19 cellular contexts compared by ENCODE assay signal in genomic region chr9:69675563-69675962, GRCh38. TPM values are rescaled to one million over a fixed set of nuclear protein-coding genes. Genes with fewer than 3 reads are reported as not detected.
DNase-seq lines count a peak whose midpoint lies in the region; ATAC-seq, FAIRE-seq and TF ChIP-seq lines count a peak whose summit lies in the region.
"Had no signal": no experiment of that assay in that cellular context is flagged by ENCODE, and none has a peak within 500 bp of the region (broad histone marks: within the 10 kb centered on the region; RNA-seq: fewer than 3 reads in every experiment).

No MANE protein-coding gene starts in this region.

- H3K9ac ChIP-seq in SK-N-SH (peak overlapping the region; percentile 26; the same call in 1 of the 2 replicates), endothelial cell of umbilical vein (replicated peaks; ENCODE audit: extremely low read depth, insufficient read depth, low read length) (no peak overlapping the region), smooth muscle cell (ENCODE audit: low read depth) (no peak overlapping the region)

- WGBS in SK-N-SH (ENCODE audit: low lambda C conversion rate): 81% methylated on average over 3 of the region's 3 CpGs
- 81% methylated on average over 3 of the region's 3 CpGs for WGBS in smooth muscle cell (ENCODE audit: low lambda C conversion rate)

- H3K27me3 ChIP-seq in SK-N-SH (ENCODE audit: insufficient read depth) (no peaks in the 10 kb centered on the region), endothelial cell of umbilical vein (ENCODE audit: control insufficient read depth in 2 of 2, insufficient read depth in 2 of 2, low read length in 2 of 2) (peaks cover 6 to 10% of the 10 kb centered on the region in 2 experiments), smooth muscle cell (ENCODE audit: low read depth) (no peaks in the 10 kb centered on the region)
- H3K27me3 ChIP-seq: tibial nerve had no signal

- H4K20me1 ChIP-seq in SK-N-SH (ENCODE audit: insufficient read depth) (no peaks in the 10 kb centered on the region), endothelial cell of umbilical vein (replicated peaks; ENCODE audit: control insufficient read depth, extremely low read depth, insufficient read depth, low read length) (no peaks in the 10 kb centered on the region), smooth muscle cell (ENCODE audit: low read depth) (no peaks in the 10 kb centered on the region)

- H3K9me2 ChIP-seq in SK-N-SH: no peaks in the 10 kb centered on the region

- H2AFZ ChIP-seq in SK-N-SH (ENCODE audit: low read depth): peak overlapping the region; percentile 63
- H2AFZ ChIP-seq in endothelial cell of umbilical vein (ENCODE audit: low read depth, low read length): no peak overlapping the region
- no peak overlapping the region for H2AFZ ChIP-seq in smooth muscle cell (ENCODE audit: low read depth)

- DNase-seq in SK-N-SH (no peak), NCI-H345 (lab: John Stamatoyannopoulos, UW) (peak; percentile 74), endothelial cell of umbilical vein (ENCODE audit: low read depth, low spot score) (peak; percentile 20), smooth muscle cell (lab: John Stamatoyannopoulos, UW; ENCODE audit: unreplicated experiment) (no peak), cardiac septum (ENCODE audit: low spot score) (no peak)
- no peak for DNase-seq in activated naive CD4-positive, alpha-beta T cell treated with Interleukin-2 at 50 U/mL for 16 hours
- DNase-seq in activated naive CD4-positive, alpha-beta T cell (lab: John Stamatoyannopoulos, UW): no peak
- DNase-seq: activated CD4-positive, alpha-beta T cell treated with anti-CD3 and anti-CD28 coated beads for 48 hours; activated naive CD8-positive, alpha-beta T cell treated with anti-CD3 and anti-CD28 coated beads, Interleukin-2, amount 50 U/mL, for 24 hours; CD8-positive, alpha-beta T cell; H9; heart right ventricle; immature natural killer cell; SHP77; stimulated activated CD4-positive, alpha-beta T cell treated with anti-CD3 and anti-CD28 coated beads, Interleukin-4, amount 100 ng/mL, for 24 hours; T-cell had no signal

- peaks cover 32% of the 10 kb centered on the region for H3F3A ChIP-seq in SK-N-SH (replicated peaks; ENCODE audit: insufficient read depth)
- H3F3A ChIP-seq in smooth muscle cell (ENCODE audit: low read depth): peaks cover 18% of the 10 kb centered on the region

- intact Hi-C loops in endothelial cell of umbilical vein (cut with micrococcal nuclease): loop anchor here (1.0 to 10.0 kb wide), 4 partner anchors 93 to 739 kb away; partner anchors contain the start of genes KLF9 and SMC5
- intact Hi-C loops in cardiac septum (cut with DNase I): loop anchor here (10.0 kb wide), 1 partner anchor 251 kb away; no protein-coding TSS in a partner anchor

- ATAC-seq in SK-N-SH treated with all-trans-retinoic acid at 6 μM for 48 hours: no peak
- ATAC-seq: activated naive CD8-positive, alpha-beta T cell treated with anti-CD3 and anti-CD28 coated beads, Interleukin-2, amount 50 U/mL, for 24 hours; CD8-positive, alpha-beta T cell; heart right ventricle; T-cell had no signal

- no peaks in the 10 kb centered on the region for H3K9me3 ChIP-seq in SK-N-SH
- no peaks in the 10 kb centered on the region for H3K9me3 ChIP-seq in endothelial cell of umbilical vein (replicated peaks; ENCODE audit: control insufficient read depth, insufficient read depth, low read length)
- no peaks in the 10 kb centered on the region for H3K9me3 ChIP-seq in smooth muscle cell (replicated peaks; ENCODE audit: low read depth)
- H3K9me3 ChIP-seq: heart right ventricle, tibial nerve had no signal

- TF ChIP-seq POLR2A in endothelial cell of umbilical vein (IDR thresholded peaks at IDR 0.05; ENCODE audit: low read depth, low read length): no peak

- no peaks in the 10 kb centered on the region for H3K36me3 ChIP-seq in SK-N-SH (replicated peaks in 1 of 2; ENCODE audit: control insufficient read depth in 1 of 2, insufficient read depth in 2 of 2, low read length in 1 of 2)
- H3K36me3 ChIP-seq in endothelial cell of umbilical vein (ENCODE audit: control insufficient read depth in 2 of 2, extremely low read depth in 1 of 2, insufficient read depth in 2 of 2, low read length in 2 of 2): no peaks in the 10 kb centered on the region
- no peaks in the 10 kb centered on the region for H3K36me3 ChIP-seq in smooth muscle cell (ENCODE audit: low read depth)
- H3K36me3 ChIP-seq: heart right ventricle, tibial nerve had no signal

- FAIRE-seq in endothelial cell of umbilical vein (lab: Jason Lieb, UNC): no peak

- peaks cover 8 to 36% of the 10 kb centered on the region in 2 experiments; a peak in 3 of 4 replicates for H3K4me1 ChIP-seq in SK-N-SH (ENCODE audit: control insufficient read depth in 1 of 2, insufficient read depth in 2 of 2, low read depth in 1 of 2, low read length in 1 of 2)
- H3K4me1 ChIP-seq in endothelial cell of umbilical vein (ENCODE audit: control insufficient read depth, extremely low read depth, insufficient read depth, low read length): peaks cover 36% of the 10 kb centered on the region
- no peaks in the 10 kb centered on the region for H3K4me1 ChIP-seq in smooth muscle cell (ENCODE audit: low read depth)

- POLR2A ChIA-PET in SK-N-SH (lab: Yijun Ruan, JAX): no interaction called here
- POLR2A ChIA-PET in endothelial cell of umbilical vein (lab: Charles Lee): no interaction called here

- no peak overlapping the region for H3K4me3 ChIP-seq in SK-N-SH (ENCODE audit: low read depth in 2 of 2, low read length in 1 of 2)
- no peak overlapping the region for H3K4me3 ChIP-seq in endothelial cell of umbilical vein (replicated peaks in 1 of 3; ENCODE audit: insufficient read depth in 1 of 3, low read depth in 1 of 3, low read length in 3 of 3)
- no peak overlapping the region for H3K4me3 ChIP-seq in smooth muscle cell
- H3K4me3 ChIP-seq: coronary artery, heart right ventricle, tibial nerve had no signal

- TF ChIP-seq RAD21 in SK-N-SH (IDR thresholded peaks at IDR 0.05; ENCODE audit: low read length): no peak

- TF ChIP-seq EP300 in SK-N-SH (IDR thresholded peaks at IDR 0.05; ENCODE audit: borderline replicate concordance in 1 of 2, low read depth in 1 of 2, low read length in 1 of 2): no peak

- dilution Hi-C loops in endothelial cell of umbilical vein (cut with MboI; ENCODE audit: extremely low pct_ligation_motif_present, low sequenced_read_pairs): no loop called here

- no peaks in the 10 kb centered on the region; the same call in 1 of the 2 replicates for H3K79me2 ChIP-seq in SK-N-SH (ENCODE audit: insufficient read depth)
- H3K79me2 ChIP-seq in endothelial cell of umbilical vein (ENCODE audit: control insufficient read depth, insufficient read depth, low read length): no peaks in the 10 kb centered on the region
- no peaks in the 10 kb centered on the region for H3K79me2 ChIP-seq in smooth muscle cell (ENCODE audit: low read depth)

- no peaks in the 10 kb centered on the region for H3K9me1 ChIP-seq in endothelial cell of umbilical vein (replicated peaks; ENCODE audit: control insufficient read depth, extremely low read depth, insufficient read depth, low read length)

- H3K27ac ChIP-seq in SK-N-SH (ENCODE audit: low read depth in 2 of 2, low read length in 1 of 2): peak overlapping the region in 1 of 2 experiments; percentile 92; a peak in 2 of 4 replicates
- H3K27ac ChIP-seq in endothelial cell of umbilical vein (ENCODE audit: insufficient read depth, low read depth, low read length): peak overlapping the region; percentile 46
- H3K27ac ChIP-seq in smooth muscle cell (ENCODE audit: low read depth): peak overlapping the region; percentile 52
- H3K27ac ChIP-seq: coronary artery, heart right ventricle, tibial nerve had no signal

- peak overlapping the region; percentile 56 for H3K4me2 ChIP-seq in SK-N-SH
- peak overlapping the region; percentile 56 for H3K4me2 ChIP-seq in endothelial cell of umbilical vein (ENCODE audit: insufficient read depth, low read length)
- peak overlapping the region; percentile 59 for H3K4me2 ChIP-seq in smooth muscle cell

- BruUV-seq in endothelial cell of umbilical vein (replicated peaks; lab: Mats Ljungman, UMichigan): no TSS peak

- TF ChIP-seq CTCF in SK-N-SH (IDR thresholded peaks at IDR 0.05): no peak
- TF ChIP-seq CTCF in endothelial cell of umbilical vein (IDR thresholded peaks at IDR 0.05; ENCODE audit: extremely low read depth in 1 of 2, insufficient read depth in 1 of 2, low read depth in 1 of 2, low read length in 2 of 2): no peak
- TF ChIP-seq CTCF in smooth muscle cell (IDR thresholded peaks at IDR 0.05; ENCODE audit: borderline replicate concordance, insufficient read depth, poor library complexity, severe bottlenecking): no peak

- CTCF ChIA-PET in SK-N-SH (lab: Yijun Ruan, JAX) (interaction anchor here (4.6 kb wide), 1 partner anchor 243 kb away, joined by 46 read pairs; no protein-coding TSS in a partner anchor), endothelial cell of umbilical vein (lab: Charles Lee) (no interaction called here)

TF ChIP-seq in SK-N-SH treated with all-trans-retinoic acid at 6 μM for 48 hours, 23 proteins besides CTCF, POLR2A, EP300 and RAD21:
- TF ChIP-seq ESRRG (CRISPR knock-in tag; IDR thresholded peaks at IDR 0.05) (no peak), OSR1 (CRISPR knock-in tag; IDR thresholded peaks at IDR 0.05) (no peak), ARNTL (CRISPR knock-in tag; IDR thresholded peaks at IDR 0.05; ENCODE audit: borderline replicate concordance, low read depth) (no peak)

TF ChIP-seq in endothelial cell of umbilical vein, 7 proteins besides CTCF, POLR2A, EP300 and RAD21:
- no peak for TF ChIP-seq JUN (IDR thresholded peaks at IDR 0.05; ENCODE audit: borderline replicate concordance, insufficient read depth, insufficient read length, low read depth)
TF ChIP-seq in endothelial cell of umbilical vein: peak in this region for 0.

RNA-seq across cellular contexts. Expression of gene APBA1, which starts 3.4 kb away (rescaled TPM):
- polyA plus RNA-seq in SK-N-SH (2012; rRNA removed) (2.8 and 3.1 TPM in 2 replicates), endothelial cell of umbilical vein (5.0 and 6.1 TPM in 2 replicates), smooth muscle cell (1.4 and 1.8 TPM in 2 replicates)
- 1.4 and 2.8 TPM in 2 replicates for polyA plus RNA-seq in SK-N-SH (2012; cell fraction: cytosol; rRNA removed)
- polyA plus RNA-seq in SK-N-SH (2012; cell fraction: nucleus; rRNA removed): 3.5 and 4.4 TPM in 2 replicates
- total RNA-seq in endothelial cell of umbilical vein (11.3 and 11.4 TPM in 2 replicates), smooth muscle cell (6.1 and 6.8 TPM in 2 replicates), cardiac septum (1.9 TPM)
- 5.6 and 6.8 TPM in 2 replicates for polyA plus RNA-seq in endothelial cell of umbilical vein (2011; cell fraction: cytosol; rRNA removed)
- polyA plus RNA-seq in endothelial cell of umbilical vein (2011; cell fraction: nucleus; rRNA removed): 12.9 and 15.3 TPM in 2 replicates
- polyA plus RNA-seq in endothelial cell of umbilical vein (2012): 1.00 and 1.1 TPM in 2 replicates
- polyA minus RNA-seq in endothelial cell of umbilical vein: 15.0 and 22.4 TPM in 2 replicates
- polyA minus RNA-seq in endothelial cell of umbilical vein (2011; cell fraction: cytosol; rRNA and poly(A)+ RNA removed): not detected
- polyA minus RNA-seq in endothelial cell of umbilical vein (2011; cell fraction: nucleus; rRNA and poly(A)+ RNA removed): 23.0 and 30.8 TPM in 2 replicates
- polyA plus RNA-seq: immature natural killer cell had no signal

Comparison
In these comparisons a context has a peak if more than half of its experiments do, and no peak if none do; other contexts are left out.
1. DNase-seq: peak in NCI-H345 (single experiment) and endothelial cell of umbilical vein (single experiment); none in SK-N-SH (single experiment), smooth muscle cell (single experiment), activated naive CD4-positive, alpha-beta T cell treated with Interleukin-2 at 50 U/mL for 16 hours (single experiment), cardiac septum (single experiment) and activated naive CD4-positive, alpha-beta T cell (0 of 4).
2. Peak in every context shown above with its lines, with median percentiles within 50 percentile points of each other: H3K4me2 ChIP-seq.